1 cellular context compared by ENCODE assay signal in genomic region chr9:127927457-127928231, GRCh38.
A peak's percentile ranks its signal among the peaks of the same experiment; 100 is the strongest.
TF ChIP-seq lines count a peak whose summit lies in the region.

No MANE protein-coding gene starts in this region.

TF ChIP-seq in HepG2, 621 proteins besides CTCF, POLR2A, EP300 and RAD21 (continued from another document):
- TF ChIP-seq ZFX (CRISPR knock-in tag; IDR thresholded peaks at IDR 0.05; ENCODE audit: low read depth) (peak; percentile 31; the same call in 1 of the 2 replicates), PITX1 (CRISPR knock-in tag; IDR thresholded peaks at IDR 0.05) (peak; percentile 52; the same call in 1 of the 2 replicates), FOXC1 (CRISPR knock-in tag; IDR thresholded peaks at IDR 0.05; ENCODE audit: borderline replicate concordance) (no peak), KDM2A (CRISPR knock-in tag; IDR thresholded peaks at IDR 0.05; ENCODE audit: borderline replicate concordance, low read depth) (no peak), NRL (CRISPR knock-in tag; IDR thresholded peaks at IDR 0.05; ENCODE audit: borderline replicate concordance) (no peak)
- TF ChIP-seq, protein P1, sequence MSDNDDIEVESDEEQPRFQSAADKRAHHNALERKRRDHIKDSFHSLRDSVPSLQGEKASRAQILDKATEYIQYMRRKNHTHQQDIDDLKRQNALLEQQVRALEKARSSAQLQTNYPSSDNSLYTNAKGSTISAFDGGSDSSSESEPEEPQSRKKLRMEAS (IDR thresholded peaks at IDR 0.05) = 0 out of 2 replicates have a peak, but pooled peaks have one; percentile 24
- TF ChIP-seq, protein P2, sequence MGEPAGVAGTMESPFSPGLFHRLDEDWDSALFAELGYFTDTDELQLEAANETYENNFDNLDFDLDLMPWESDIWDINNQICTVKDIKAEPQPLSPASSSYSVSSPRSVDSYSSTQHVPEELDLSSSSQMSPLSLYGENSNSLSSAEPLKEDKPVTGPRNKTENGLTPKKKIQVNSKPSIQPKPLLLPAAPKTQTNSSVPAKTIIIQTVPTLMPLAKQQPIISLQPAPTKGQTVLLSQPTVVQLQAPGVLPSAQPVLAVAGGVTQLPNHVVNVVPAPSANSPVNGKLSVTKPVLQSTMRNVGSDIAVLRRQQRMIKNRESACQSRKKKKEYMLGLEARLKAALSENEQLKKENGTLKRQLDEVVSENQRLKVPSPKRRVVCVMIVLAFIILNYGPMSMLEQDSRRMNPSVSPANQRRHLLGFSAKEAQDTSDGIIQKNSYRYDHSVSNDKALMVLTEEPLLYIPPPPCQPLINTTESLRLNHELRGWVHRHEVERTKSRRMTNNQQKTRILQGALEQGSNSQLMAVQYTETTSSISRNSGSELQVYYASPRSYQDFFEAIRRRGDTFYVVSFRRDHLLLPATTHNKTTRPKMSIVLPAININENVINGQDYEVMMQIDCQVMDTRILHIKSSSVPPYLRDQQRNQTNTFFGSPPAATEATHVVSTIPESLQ (CRISPR knock-in tag; conservative IDR thresholded peaks at IDR 0.05) = no peak
TF ChIP-seq in HepG2: peak in this region for 8.
